ENCODE assay signal across 22 cellular contexts in genomic region chr18:23890589-23890988, GRCh38.
DNase-seq lines count a peak whose midpoint lies in the region; ATAC-seq and TF ChIP-seq lines count a peak whose summit lies in the region.
"Had no signal": no experiment of that assay in that cellular context is flagged by ENCODE, and none has a peak within 500 bp of the region (broad histone marks: within the 10 kb centered on the region; RNA-seq: fewer than 3 reads in every experiment).

No MANE protein-coding gene starts in this region.

- in situ Hi-C loops in IMR-90 (cut with MboI; ENCODE audit: low sequenced_read_pairs) = no loop called here

- peak; percentile 54 for ATAC-seq in IMR-90 (ENCODE audit: low read depth)
- ATAC-seq in GM21360 (IDR thresholded peaks at IDR 0.05; ENCODE audit: unreplicated experiment) = no peak
- ATAC-seq: activated T-cell treated with anti-CD3 and anti-CD28 coated beads, Interleukin-2, amount 50 U/mL, for 72 hours; K562; natural killer cell treated with Interleukin-12 subunit alpha and Interleukin-12 subunit beta and Interleukin-15 and Interleukin-18, amount 100 ng/mL, for 72 hours had no signal

- no peak overlapping the region for H2BK120ac ChIP-seq in IMR-90 (ENCODE audit: low read depth, low read length)

- no peak overlapping the region for H4K91ac ChIP-seq in IMR-90 (ENCODE audit: insufficient read depth, low read depth, low read length)

- no peaks in the 10 kb centered on the region for H3K79me1 ChIP-seq in IMR-90 (ENCODE audit: low read depth in 1 of 2, low read length in 2 of 2)

- H3K4me1 Mint-ChIP-seq in activated T-helper 2 cell treated with anti-CD3 and anti-CD28 coated beads, Interferon-gamma antibody, Interleukin-2, Interleukin-4, amounts not matched to agents 10 μg/mL and 5 μg/mL and 100 μg/mL, durations not matched to agents 14 hours and 24 hours and 36 hours (ENCODE audit: low read depth) = peaks cover 15% of the 10 kb centered on the region

- no peak overlapping the region for H3K56ac ChIP-seq in IMR-90 (ENCODE audit: extremely low read depth, insufficient read depth, low read length)

- dilution Hi-C loops in IMR-90 (cut with HindIII; ENCODE audit: low sequenced_read_pairs, unreplicated experiment) = no loop called here

- no peaks in the 10 kb centered on the region for H3K9me1 ChIP-seq in IMR-90 (ENCODE audit: insufficient read depth, low read length)

- DNase-seq in AG20443 (ENCODE audit: low spot score) = peak; percentile 59
- peak; percentile 56 for DNase-seq in IMR-90
- DNase-seq in cardiac fibroblast (ENCODE audit: low read depth in 2 of 2) = peak; percentile 36 to 46
- DNase-seq in kidney glomerular epithelial cell (lab: John Stamatoyannopoulos, UW) = peak; percentile 18
- DNase-seq in NCI-H1417 (lab: John Stamatoyannopoulos, UW) = no peak
- no peak for DNase-seq in activated CD8-positive, alpha-beta memory T cell treated with anti-CD3 and anti-CD28 coated beads for 24 hours
- no peak for DNase-seq in activated T-helper 2 cell treated with anti-CD3 and anti-CD28 coated beads, Interferon-gamma antibody, Interleukin-2, Interleukin-4, amounts not matched to agents 10 μg/mL and 5 μg/mL and 100 μg/mL, durations not matched to agents 14 hours and 24 hours and 36 hours (ENCODE audit: low spot score)
- DNase-seq: activated CD4-positive, alpha-beta T cell treated with anti-CD3 and anti-CD28 coated beads, Interleukin-2, amount 50 U/mL, for 48 hours; activated T-cell treated with anti-CD3 and anti-CD28 coated beads, Interleukin-2, amount 50 U/mL, for 72 hours; adrenal gland; AML-193; esophagus squamous epithelium; NCI-H1436 treated with DMSO at 0.1 percent for 48 hours; NCI-H510A treated with DMSO at 0.1 percent for 48 hours; stimulated activated CD4-positive, alpha-beta T cell treated with anti-CD3 and anti-CD28 coated beads, Interleukin-2, amount 100 ng/mL, for 24 hours; testis had no signal

- H3K9me3 ChIP-seq in IMR-90 (ENCODE audit: control insufficient read depth, insufficient read depth, low read length) = no peaks in the 10 kb centered on the region
- H3K9me3 ChIP-seq: adrenal gland, esophagus squamous epithelium, right atrium auricular region, testis had no signal

- TF ChIP-seq RAD21 in IMR-90 (IDR thresholded peaks at IDR 0.05; ENCODE audit: low read length) = no peak

- no peak overlapping the region for H4K8ac ChIP-seq in IMR-90 (ENCODE audit: low read depth in 2 of 2, low read length in 2 of 2)

- H3K4ac ChIP-seq in IMR-90 (ENCODE audit: low read depth, low read length) = no peak overlapping the region

- peaks cover 4% of the 10 kb centered on the region for H3K9me3 Mint-ChIP-seq in activated T-helper 2 cell treated with anti-CD3 and anti-CD28 coated beads, Interferon-gamma antibody, Interleukin-2, Interleukin-4, amounts not matched to agents 10 μg/mL and 5 μg/mL and 100 μg/mL, durations not matched to agents 14 hours and 24 hours and 36 hours
- H3K9me3 Mint-ChIP-seq: natural killer cell treated with Interleukin-12 subunit alpha and Interleukin-12 subunit beta and Interleukin-15 and Interleukin-18, amount 100 ng/mL, for 72 hours had no signal

- no peak overlapping the region for H2BK20ac ChIP-seq in IMR-90 (ENCODE audit: low read depth, low read length)

- CTCF ChIA-PET in IMR-90 (lab: Yijun Ruan, JAX) = no interaction called here

- no peak overlapping the region for H2AK9ac ChIP-seq in IMR-90 (replicated peaks; ENCODE audit: low read depth, low read length, poor library complexity)

- no peak overlapping the region for H3K9ac ChIP-seq in IMR-90 (ENCODE audit: low read depth, low read length)

- H2BK15ac ChIP-seq in IMR-90 (ENCODE audit: low read depth, low read length) = no peak overlapping the region

- no peak overlapping the region for H2BK5ac ChIP-seq in IMR-90 (ENCODE audit: low read depth, low read length, poor library complexity, severe bottlenecking)

- no peak overlapping the region for H2AK5ac ChIP-seq in IMR-90 (ENCODE audit: low read depth, low read length)

- H3K27me3 ChIP-seq in IMR-90 (ENCODE audit: control insufficient read depth, insufficient read depth, low read length) = 0 out of 2 replicates have a peak, but pooled peaks cover 2% of the 10 kb centered on the region
- H3K27me3 ChIP-seq: esophagus squamous epithelium, right atrium auricular region, testis had no signal

- TF ChIP-seq POLR2A in IMR-90 (IDR thresholded peaks at IDR 0.05; ENCODE audit: low read depth, low read length) = no peak

- no peaks in the 10 kb centered on the region for H3K36me3 Mint-ChIP-seq in activated T-helper 2 cell treated with anti-CD3 and anti-CD28 coated beads, Interferon-gamma antibody, Interleukin-2, Interleukin-4, amounts not matched to agents 10 μg/mL and 5 μg/mL and 100 μg/mL, durations not matched to agents 14 hours and 24 hours and 36 hours (ENCODE audit: low read depth)
- H3K36me3 Mint-ChIP-seq: natural killer cell treated with Interleukin-12 subunit alpha and Interleukin-12 subunit beta and Interleukin-15 and Interleukin-18, amount 100 ng/mL, for 72 hours had no signal

- no peak overlapping the region for H2AFZ ChIP-seq in IMR-90 (replicated peaks; ENCODE audit: low read length, poor library complexity)
- H2AFZ ChIP-seq: PC-9 had no signal

- no peak overlapping the region for H3K27ac ChIP-seq in IMR-90 (ENCODE audit: insufficient read depth, low read length)
- H3K27ac ChIP-seq: adrenal gland, esophagus squamous epithelium, PC-9, right atrium auricular region, testis had no signal

- H4K5ac ChIP-seq in IMR-90 (ENCODE audit: low read depth, low read length) = no peak overlapping the region

- BruUV-seq in IMR-90 (replicated peaks; lab: Mats Ljungman, UMichigan) = no TSS peak

- intact Hi-C loops in IMR-90 (cut with micrococcal nuclease) = loop anchor here (5.0 kb wide), 1 partner anchor 53 kb away; no protein-coding TSS in a partner anchor
- intact Hi-C loops in activated T-helper 2 cell treated with anti-CD3 and anti-CD28 coated beads, Interferon-gamma antibody, Interleukin-2, Interleukin-4, amounts not matched to agents 10 μg/mL and 5 μg/mL and 100 μg/mL, durations not matched to agents 14 hours and 24 hours and 36 hours (cut with micrococcal nuclease) = no loop called here

- no peaks in the 10 kb centered on the region for H3K36me3 ChIP-seq in IMR-90 (ENCODE audit: control insufficient read depth, insufficient read depth, low read length)
- H3K36me3 ChIP-seq: adrenal gland, right atrium auricular region had no signal

- no peak overlapping the region for H3K4me3 Mint-ChIP-seq in activated T-helper 2 cell treated with anti-CD3 and anti-CD28 coated beads, Interferon-gamma antibody, Interleukin-2, Interleukin-4, amounts not matched to agents 10 μg/mL and 5 μg/mL and 100 μg/mL, durations not matched to agents 14 hours and 24 hours and 36 hours (ENCODE audit: low read depth)
- H3K4me3 Mint-ChIP-seq: activated T-cell treated with anti-CD3 and anti-CD28 coated beads, Interleukin-2, amount 50 U/mL, for 72 hours; dendritic cell treated with granulocyte-macrophage colony-stimulating factor and Interleukin-4, amounts not matched to agents 40 ng/mL and 50 ng/mL, for 4 days; natural killer cell treated with Interleukin-12 subunit alpha and Interleukin-12 subunit beta and Interleukin-15 and Interleukin-18, amount 100 ng/mL, for 72 hours had no signal

- no peak overlapping the region for H3K23ac ChIP-seq in IMR-90 (ENCODE audit: low read depth, low read length)

- no peak overlapping the region for H3K27ac Mint-ChIP-seq in activated T-helper 2 cell treated with anti-CD3 and anti-CD28 coated beads, Interferon-gamma antibody, Interleukin-2, Interleukin-4, amounts not matched to agents 10 μg/mL and 5 μg/mL and 100 μg/mL, durations not matched to agents 14 hours and 24 hours and 36 hours
- H3K27ac Mint-ChIP-seq: activated T-cell treated with anti-CD3 and anti-CD28 coated beads, Interleukin-2, amount 50 U/mL, for 72 hours; dendritic cell treated with granulocyte-macrophage colony-stimulating factor and Interleukin-4, amounts not matched to agents 40 ng/mL and 50 ng/mL, for 4 days; natural killer cell treated with Interleukin-12 subunit alpha and Interleukin-12 subunit beta and Interleukin-15 and Interleukin-18, amount 100 ng/mL, for 72 hours had no signal

- H3K4me1 ChIP-seq in IMR-90 (ENCODE audit: control insufficient read depth, insufficient read depth, low read length) = peaks cover 1% of the 10 kb centered on the region; the same call in 1 of the 2 replicates

- no peak overlapping the region for H3K18ac ChIP-seq in IMR-90 (ENCODE audit: low read depth, low read length)

- peaks cover 24% of the 10 kb centered on the region for H3K27me3 Mint-ChIP-seq in activated T-helper 2 cell treated with anti-CD3 and anti-CD28 coated beads, Interferon-gamma antibody, Interleukin-2, Interleukin-4, amounts not matched to agents 10 μg/mL and 5 μg/mL and 100 μg/mL, durations not matched to agents 14 hours and 24 hours and 36 hours (ENCODE audit: low read depth)
- H3K27me3 Mint-ChIP-seq: dendritic cell treated with granulocyte-macrophage colony-stimulating factor and Interleukin-4, amounts not matched to agents 40 ng/mL and 50 ng/mL, for 4 days; natural killer cell treated with Interleukin-12 subunit alpha and Interleukin-12 subunit beta and Interleukin-15 and Interleukin-18, amount 100 ng/mL, for 72 hours had no signal

- H3K14ac ChIP-seq in IMR-90 (replicated peaks; ENCODE audit: low read depth, low read length) = no peak overlapping the region

- H3K4me3 ChIP-seq in IMR-90 (ENCODE audit: insufficient read depth, low read depth, low read length) (no peak overlapping the region), cardiac fibroblast (replicated peaks in 1 of 2; ENCODE audit: low read depth in 2 of 2, low read length in 2 of 2) (no peak overlapping the region)
- H3K4me3 ChIP-seq: adrenal gland, esophagus squamous epithelium, K562, PC-9, right atrium auricular region, testis had no signal

- no peaks in the 10 kb centered on the region for H4K20me1 ChIP-seq in IMR-90 (ENCODE audit: insufficient read depth, low read length)

- TF ChIP-seq CTCF in IMR-90 (conservative IDR thresholded peaks at IDR 0.05; ENCODE audit: low read depth, low read length) (no peak), cardiac fibroblast (IDR thresholded peaks at IDR 0.05; ENCODE audit: low read depth, low read length) (no peak)

- H3K4me2 ChIP-seq in IMR-90 (ENCODE audit: low read depth, low read length) = no peak overlapping the region
- H3K4me2 ChIP-seq: PC-9 had no signal

- POLR2A ChIA-PET in IMR-90 (lab: Charles Lee; ENCODE audit: unreplicated experiment) = no interaction called here

TF ChIP-seq in IMR-90, 13 proteins besides CTCF, POLR2A, EP300 and RAD21 (continues in another document):
- TF ChIP-seq RCOR1 (IDR thresholded peaks at IDR 0.05; ENCODE audit: insufficient replicate concordance, low read length) (no peak), BHLHE40 (IDR thresholded peaks at IDR 0.05; ENCODE audit: low read depth, low read length) (no peak), SMC3 (IDR thresholded peaks at IDR 0.05; ENCODE audit: low read depth, low read length) (no peak), NFE2L2 (IDR thresholded peaks at IDR 0.05; ENCODE audit: low read depth, low read length) (no peak), MAFK (IDR thresholded peaks at IDR 0.05; ENCODE audit: low read depth, low read length) (no peak), CHD1 (IDR thresholded peaks at IDR 0.05; ENCODE audit: low read depth, low read length) (no peak), CEBPB (IDR thresholded peaks at IDR 0.05; ENCODE audit: low read depth, low read length) (no peak)

Comparison
In these comparisons a context has a peak if more than half of its experiments do, and no peak if none do; other contexts are left out.
1. DNase-seq: peak in AG20443 (single experiment), IMR-90 (single experiment), cardiac fibroblast (2 of 2) and kidney glomerular epithelial cell (single experiment); none in NCI-H1417 (0 of 3), activated CD8-positive, alpha-beta memory T cell treated with anti-CD3 and anti-CD28 coated beads for 24 hours (single experiment) and activated T-helper 2 cell treated with anti-CD3 and anti-CD28 coated beads, Interferon-gamma antibody, Interleukin-2, Interleukin-4, amounts not matched to agents 10 μg/mL and 5 μg/mL and 100 μg/mL, durations not matched to agents 14 hours and 24 hours and 36 hours (single experiment).